ENCODE assay signal across 8 cellular contexts in the genomic region with DNA sequence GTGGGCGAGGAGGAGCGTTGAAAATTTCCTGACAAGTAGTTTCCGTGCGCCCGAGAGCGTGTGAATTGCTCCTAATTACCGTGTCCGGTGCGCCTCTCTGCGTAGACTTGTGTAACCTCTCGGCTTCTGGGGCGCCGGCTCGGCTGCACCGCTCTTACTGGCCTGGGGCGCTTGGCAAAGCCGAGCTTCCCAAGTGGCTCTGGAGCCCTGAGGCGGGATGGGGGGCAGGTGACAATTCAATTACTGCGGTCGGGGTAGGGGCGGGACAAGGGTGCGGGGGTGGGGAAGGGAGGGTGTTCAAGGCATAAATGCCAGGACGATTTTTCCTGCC. TPM values are rescaled to one million over a fixed set of nuclear protein-coding genes. Genes with fewer than 3 reads are reported as not detected.
A peak's percentile ranks its signal among the peaks of the same experiment; 100 is the strongest.
DNase-seq lines count a peak whose midpoint lies in the region; ATAC-seq, FAIRE-seq and TF ChIP-seq lines count a peak whose summit lies in the region.

No MANE protein-coding gene starts in this region.

- H3K9me3 ChIP-seq in keratinocyte (ENCODE audit: control insufficient read depth, low read depth, low read length) (no peaks in the 10 kb centered on the region), vagina (no peaks in the 10 kb centered on the region)

- no peak for ATAC-seq in GM18517 (IDR thresholded peaks at IDR 0.05; ENCODE audit: unreplicated experiment)

- no peaks in the 10 kb centered on the region for H3K36me3 ChIP-seq in keratinocyte (ENCODE audit: control insufficient read depth in 2 of 2, extremely low read depth in 1 of 2, insufficient read depth in 2 of 2, low read length in 2 of 2)
- H3K36me3 ChIP-seq in vagina = no peaks in the 10 kb centered on the region

- no peak overlapping the region for H3K27ac Mint-ChIP-seq in activated CD4-positive, alpha-beta memory T cell treated with anti-CD3 and anti-CD28 coated beads, Interleukin-2, amount 10 ng/mL, durations not matched to agents 7 days and 5 days

- no peak for FAIRE-seq in keratinocyte (lab: Jason Lieb, UNC)

- DNase-seq in stimulated activated CD4-positive, alpha-beta T cell treated with anti-CD3 and anti-CD28 coated beads, Interleukin-4, amount 100 ng/mL, for 24 hours = peak; percentile 15
- no peak for DNase-seq in stimulated activated CD4-positive, alpha-beta T cell treated with anti-CD3 and anti-CD28 coated beads, Interleukin-1b, Interleukin-23, amount 100 ng/mL, for 48 hours
- no peak for DNase-seq in activated CD4-positive, alpha-beta memory T cell treated with anti-CD3 and anti-CD28 coated beads, Interleukin-2, amount 10 ng/mL, durations not matched to agents 7 days and 5 days
- DNase-seq in keratinocyte (ENCODE audit: low read depth, low spot score) (no peak), vagina (ENCODE audit: extremely low spot score in 2 of 2) (no peak), GM19240 (ENCODE audit: insufficient read length, low spot score) (no peak), germinal center (ENCODE audit: low spot score) (no peak)

- peaks cover 24% of the 10 kb centered on the region for H3K36me3 Mint-ChIP-seq in activated CD4-positive, alpha-beta memory T cell treated with anti-CD3 and anti-CD28 coated beads, Interleukin-2, amount 10 ng/mL, durations not matched to agents 7 days and 5 days (ENCODE audit: low read depth)

- H3K27me3 ChIP-seq in keratinocyte (ENCODE audit: control insufficient read depth, extremely low read depth, insufficient read depth, low read length) (peaks cover 100% of the 10 kb centered on the region), vagina (peaks cover 41% of the 10 kb centered on the region)

- H3K9me3 Mint-ChIP-seq in activated CD4-positive, alpha-beta memory T cell treated with anti-CD3 and anti-CD28 coated beads, Interleukin-2, amount 10 ng/mL, durations not matched to agents 7 days and 5 days = no peaks in the 10 kb centered on the region

- POLR2A ChIA-PET in activated CD4-positive, alpha-beta memory T cell treated with anti-CD3 and anti-CD28 coated beads, Interleukin-2, amount 10 ng/mL, durations not matched to agents 7 days and 5 days (lab: Charles Lee) = no interaction called here

- H3K27ac ChIP-seq in keratinocyte (ENCODE audit: control insufficient read depth, insufficient read depth, low read length) (no peak overlapping the region), vagina (no peak overlapping the region)

- no peaks in the 10 kb centered on the region for H3K4me1 ChIP-seq in keratinocyte (ENCODE audit: control insufficient read depth, extremely low read depth, insufficient read depth, low read length)
- H3K4me1 ChIP-seq in vagina = peaks cover 64% of the 10 kb centered on the region

- peaks cover 10% of the 10 kb centered on the region for H4K20me1 ChIP-seq in keratinocyte (ENCODE audit: control insufficient read depth, extremely low read depth, insufficient read depth, low read length)

- H3K4me3 ChIP-seq in keratinocyte (ENCODE audit: control insufficient read depth in 2 of 3, extremely low read depth in 1 of 3, insufficient read depth in 2 of 3, low read depth in 1 of 3, low read length in 3 of 3) (peak overlapping the region in 1 of 3 experiments; percentile 22), vagina (peak overlapping the region; percentile 2 to 30)

- H3K27me3 Mint-ChIP-seq in activated CD4-positive, alpha-beta memory T cell treated with anti-CD3 and anti-CD28 coated beads, Interleukin-2, amount 10 ng/mL, durations not matched to agents 7 days and 5 days = peaks cover 81% of the 10 kb centered on the region

- TF ChIP-seq CTCF in keratinocyte (optimal IDR thresholded peaks at IDR 0.05 in 1 of 3, IDR thresholded peaks at IDR 0.05 in 1 of 3, conservative IDR thresholded peaks at IDR 0.05 in 1 of 3; ENCODE audit: extremely low read depth in 1 of 3, insufficient read depth in 2 of 3, low read length in 3 of 3) (no peak), vagina (IDR thresholded peaks at IDR 0.05) (no peak)

- no peak overlapping the region for H2AFZ ChIP-seq in keratinocyte (ENCODE audit: control insufficient read depth, low read length)

- H3K4me2 ChIP-seq in keratinocyte (ENCODE audit: control insufficient read depth, extremely low read depth, insufficient read depth, low read depth, low read length) = peak overlapping the region; percentile 48

- no peaks in the 10 kb centered on the region for H3K79me2 ChIP-seq in keratinocyte (ENCODE audit: control insufficient read depth, insufficient read depth, low read length)

- CTCF ChIA-PET in activated CD4-positive, alpha-beta memory T cell treated with anti-CD3 and anti-CD28 coated beads, Interleukin-2, amount 10 ng/mL, durations not matched to agents 7 days and 5 days (lab: Charles Lee) = interaction anchor here (0.6 to 2.5 kb wide), 3 partner anchors 9 to 627 kb away, joined by 3 to 7 read pairs (median 4); no protein-coding TSS in a partner anchor

- H3K4me3 Mint-ChIP-seq in activated CD4-positive, alpha-beta memory T cell treated with anti-CD3 and anti-CD28 coated beads, Interleukin-2, amount 10 ng/mL, durations not matched to agents 7 days and 5 days = peak overlapping the region; percentile 88

- H3K9me1 ChIP-seq in keratinocyte (ENCODE audit: control insufficient read depth, extremely low read depth, insufficient read depth, low read length) = no peaks in the 10 kb centered on the region

- TF ChIP-seq POLR2A in vagina (IDR thresholded peaks at IDR 0.05) = no peak

- dilution Hi-C loops in keratinocyte (cut with MboI; ENCODE audit: extremely low pct_ligation_motif_present, low sequenced_read_pairs) = no loop called here

- intact Hi-C loops in vagina (cut with DNase I) = no loop called here

- H3K4me1 Mint-ChIP-seq in activated CD4-positive, alpha-beta memory T cell treated with anti-CD3 and anti-CD28 coated beads, Interleukin-2, amount 10 ng/mL, durations not matched to agents 7 days and 5 days = peaks cover 57% of the 10 kb centered on the region

- H3K9ac ChIP-seq in keratinocyte (ENCODE audit: control insufficient read depth, extremely low read depth, insufficient read depth, low read length) = no peak overlapping the region

RNA-seq across cellular contexts. Expression of a gene that starts 0.4 kb away (rescaled TPM):
- not detected for total RNA-seq in activated CD4-positive, alpha-beta memory T cell treated with anti-CD3 and anti-CD28 coated beads, Interleukin-2, amount 10 ng/mL, durations not matched to agents 7 days and 5 days
- 0.01 TPM in 1 of 3 replicates, not detected in the others for polyA plus RNA-seq in keratinocyte
- polyA plus RNA-seq in keratinocyte (2011; ENCODE audit: low read depth) = not detected
- polyA plus RNA-seq in keratinocyte (2011; cell fraction: cytosol; rRNA removed) = not detected in 2 replicates
- polyA plus RNA-seq in keratinocyte (2011; cell fraction: nucleus; rRNA removed) = not detected in 2 replicates
- polyA plus RNA-seq in keratinocyte (2012; ENCODE audit: low replicate concordance) = not detected in 2 replicates
- polyA minus RNA-seq in keratinocyte = not detected in 3 replicates
- polyA minus RNA-seq in keratinocyte (2011; cell fraction: cytosol; rRNA and poly(A)+ RNA removed) = not detected
- not detected in 2 replicates for polyA minus RNA-seq in keratinocyte (2011; cell fraction: nucleus; rRNA and poly(A)+ RNA removed)
- total RNA-seq in vagina = not detected
